Comparison of ENCODE assay signal across 19 cellular contexts in the genomic region with DNA sequence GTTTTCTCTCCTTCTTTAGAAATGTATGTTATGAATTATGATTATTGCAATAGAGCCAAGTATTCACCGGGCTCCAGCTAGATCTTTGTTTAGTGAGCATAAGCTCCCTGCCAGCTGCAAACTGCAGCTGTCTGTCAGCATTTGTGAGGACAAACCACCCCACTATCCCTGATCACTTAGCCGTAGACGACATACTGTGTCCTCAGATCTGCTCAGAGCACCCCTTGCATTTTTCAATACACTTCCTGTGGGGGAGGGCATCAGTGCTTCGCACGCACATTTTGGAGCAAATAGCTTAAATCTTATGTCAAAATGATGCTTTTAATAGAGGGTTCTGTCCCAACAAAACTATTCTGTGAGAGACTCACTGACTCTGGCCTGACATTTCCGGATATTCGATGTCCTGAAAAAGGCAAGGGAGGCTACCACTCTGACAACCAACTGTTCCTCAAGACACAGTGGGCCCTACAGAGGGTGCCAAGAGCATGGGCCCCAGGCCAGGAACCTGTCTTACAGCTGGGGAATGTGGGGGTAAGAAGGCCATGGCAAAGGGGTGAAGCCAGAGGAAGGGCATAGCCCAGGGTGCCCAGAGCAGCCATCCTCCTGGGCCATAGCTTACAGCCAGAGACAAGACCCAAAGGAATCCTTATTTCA.
A peak's percentile ranks its signal among the peaks of the same experiment; 100 is the strongest.
DNase-seq lines count a peak whose midpoint lies in the region; ATAC-seq, FAIRE-seq and TF ChIP-seq lines count a peak whose summit lies in the region.
"Had no signal": no experiment of that assay in that cellular context is flagged by ENCODE, and none has a peak within 500 bp of the region (broad histone marks: within the 10 kb centered on the region; RNA-seq: fewer than 3 reads in every experiment).

No MANE protein-coding gene starts in this region.

- H3K4me2 ChIP-seq in IMR-90 (ENCODE audit: low read depth, low read length) = no peak overlapping the region; the same call in 1 of the 2 replicates

- peak overlapping the region; percentile 65 for H2AFZ ChIP-seq in IMR-90 (replicated peaks; ENCODE audit: low read length, poor library complexity)

- H3K56ac ChIP-seq in IMR-90 (ENCODE audit: extremely low read depth, insufficient read depth, low read length) = no peak overlapping the region; the same call in 1 of the 2 replicates

- H3K79me1 ChIP-seq in IMR-90 (ENCODE audit: low read depth in 1 of 2, low read length in 2 of 2) = no peaks in the 10 kb centered on the region

- H3K14ac ChIP-seq in IMR-90 (replicated peaks; ENCODE audit: low read depth, low read length) = peak overlapping the region; percentile 82; the same call in 1 of the 2 replicates

- FAIRE-seq in kidney (lab: Jason Lieb, UNC) = no peak
- FAIRE-seq: astrocyte, GM12891 had no signal

- H3K36me3 ChIP-seq in IMR-90 (ENCODE audit: control insufficient read depth, insufficient read depth, low read length) = no peaks in the 10 kb centered on the region
- no peaks in the 10 kb centered on the region for H3K36me3 ChIP-seq in kidney (ENCODE audit: control insufficient read depth in 1 of 2, insufficient read depth in 2 of 2, low read length in 2 of 2)
- H3K36me3 ChIP-seq in skeletal muscle tissue (ENCODE audit: control insufficient read depth in 3 of 3, insufficient read depth in 3 of 3, low read length in 3 of 3) = no peaks in the 10 kb centered on the region
- peaks cover 12% of the 10 kb centered on the region for H3K36me3 ChIP-seq in effector memory CD4-positive, alpha-beta T cell (ENCODE audit: control insufficient read depth, insufficient read depth, low read length)
- no peaks in the 10 kb centered on the region for H3K36me3 ChIP-seq in thyroid gland
- H3K36me3 ChIP-seq: prostate gland, SJSA1 had no signal

- peak overlapping the region; percentile 74 for H3K4ac ChIP-seq in IMR-90 (ENCODE audit: low read depth, low read length)

- H3K4me1 ChIP-seq in IMR-90 (ENCODE audit: control insufficient read depth, insufficient read depth, low read length) (peaks cover 10% of the 10 kb centered on the region), kidney (ENCODE audit: control insufficient read depth in 1 of 2, insufficient read depth in 1 of 2, low read depth in 1 of 2, low read length in 2 of 2) (no peaks in the 10 kb centered on the region), skeletal muscle tissue (ENCODE audit: control insufficient read depth in 3 of 3, insufficient read depth in 3 of 3, low read length in 3 of 3) (peaks cover 0 to 11% (median 0%) of the 10 kb centered on the region in 3 donors), thyroid gland (peaks cover 0 to 4% of the 10 kb centered on the region in 2 donors)
- no peaks in the 10 kb centered on the region for H3K4me1 ChIP-seq in effector memory CD4-positive, alpha-beta T cell (ENCODE audit: control insufficient read depth, insufficient read depth, low read length, poor library complexity, severe bottlenecking)
- H3K4me1 ChIP-seq: prostate gland had no signal

- H3K9ac ChIP-seq in IMR-90 (ENCODE audit: low read depth, low read length) (no peak overlapping the region), kidney (ENCODE audit: low read length in 2 of 2) (no peak overlapping the region), skeletal muscle tissue (ENCODE audit: low read depth in 1 of 3, low read length in 3 of 3) (no peak overlapping the region)

- peak; percentile 24 for DNase-seq in IMR-90
- DNase-seq in brain pericyte (ENCODE audit: low read depth, low spot score) = peak; percentile 15
- peak; percentile 54 for DNase-seq in kidney
- no peak for DNase-seq in GM10266 (ENCODE audit: extremely low spot score)
- DNase-seq in effector memory CD4-positive, alpha-beta T cell = no peak
- no peak for DNase-seq in thyroid gland
- no peak for DNase-seq in NCI-H146 (lab: John Stamatoyannopoulos, UW)
- DNase-seq: activated T-cell treated with anti-CD3 and anti-CD28 coated beads, Interleukin-2, amount 50 U/mL, for 1 hour; endodermal cell; GOT3; mesendoderm; NCI-H2081; stimulated activated CD4-positive, alpha-beta T cell treated with anti-CD3 and anti-CD28 coated beads, Interleukin-4, amount 100 ng/mL, for 24 hours; stimulated activated naive CD4-positive, alpha-beta T cell treated with Interleukin-2 at 50 U/mL for 16 hours had no signal

- POLR2A ChIA-PET in IMR-90 (lab: Charles Lee; ENCODE audit: unreplicated experiment) = no interaction called here

- H3K9me3 ChIP-seq in IMR-90 (ENCODE audit: control insufficient read depth, insufficient read depth, low read length) (no peaks in the 10 kb centered on the region), kidney (ENCODE audit: control insufficient read depth in 1 of 2, low read length in 2 of 2) (no peaks in the 10 kb centered on the region), skeletal muscle tissue (ENCODE audit: control insufficient read depth in 3 of 3, low read length in 3 of 3) (no peaks in the 10 kb centered on the region), thyroid gland (no peaks in the 10 kb centered on the region)
- no peaks in the 10 kb centered on the region for H3K9me3 ChIP-seq in effector memory CD4-positive, alpha-beta T cell (ENCODE audit: control insufficient read depth, low read length)
- H3K9me3 ChIP-seq: prostate gland, SJSA1 had no signal

- no peak for ATAC-seq in IMR-90 (ENCODE audit: low read depth)

- in situ Hi-C loops in IMR-90 (cut with MboI; ENCODE audit: low sequenced_read_pairs) = no loop called here

- H3K18ac ChIP-seq in IMR-90 (ENCODE audit: low read depth, low read length) = peak overlapping the region; percentile 25

- H4K5ac ChIP-seq in IMR-90 (ENCODE audit: low read depth, low read length) = peak overlapping the region; percentile 33; the same call in 1 of the 2 replicates

- peak overlapping the region; percentile 13; the same call in 1 of the 2 replicates for H3K27ac ChIP-seq in IMR-90 (ENCODE audit: insufficient read depth, low read length)
- H3K27ac ChIP-seq in kidney (ENCODE audit: low read depth in 2 of 2, low read length in 2 of 2) = peak overlapping the region; percentile 23 to 73
- peak overlapping the region; percentile 32 for H3K27ac ChIP-seq in skeletal muscle tissue (ENCODE audit: low read depth, low read length)
- H3K27ac ChIP-seq in effector memory CD4-positive, alpha-beta T cell (ENCODE audit: insufficient read depth, low read length, poor library complexity, severe bottlenecking) = no peak overlapping the region
- peak overlapping the region in 1 of 3 donors; percentile 3 for H3K27ac ChIP-seq in thyroid gland
- H3K27ac ChIP-seq: prostate gland, SJSA1 had no signal

- no peak overlapping the region for H3K4me3 ChIP-seq in IMR-90 (ENCODE audit: insufficient read depth, low read depth, low read length)
- no peak overlapping the region for H3K4me3 ChIP-seq in kidney (ENCODE audit: low read length in 2 of 2)
- H3K4me3 ChIP-seq in skeletal muscle tissue (ENCODE audit: low read length in 3 of 3) = no peak overlapping the region
- H3K4me3 ChIP-seq in effector memory CD4-positive, alpha-beta T cell (ENCODE audit: insufficient read depth, low read depth, low read length, poor library complexity, severe bottlenecking) = no peak overlapping the region
- no peak overlapping the region for H3K4me3 ChIP-seq in thyroid gland (replicated peaks in 1 of 3)
- H3K4me3 ChIP-seq: prostate gland, SJSA1 had no signal

- H3K27me3 ChIP-seq in IMR-90 (ENCODE audit: control insufficient read depth, insufficient read depth, low read length) (no peaks in the 10 kb centered on the region), skeletal muscle tissue (ENCODE audit: control insufficient read depth in 3 of 3, insufficient read depth in 3 of 3, low read length in 3 of 3) (no peaks in the 10 kb centered on the region), thyroid gland (no peaks in the 10 kb centered on the region)
- no peaks in the 10 kb centered on the region for H3K27me3 ChIP-seq in effector memory CD4-positive, alpha-beta T cell (replicated peaks; ENCODE audit: control insufficient read depth, insufficient read depth, low read length, poor library complexity, severe bottlenecking)
- H3K27me3 ChIP-seq: SJSA1 had no signal

- H2BK20ac ChIP-seq in IMR-90 (ENCODE audit: low read depth, low read length) = peak overlapping the region; percentile 16

- TF ChIP-seq CTCF in IMR-90 (conservative IDR thresholded peaks at IDR 0.05; ENCODE audit: low read depth, low read length) (no peak), kidney (IDR thresholded peaks at IDR 0.05; ENCODE audit: borderline replicate concordance, extremely low read depth, insufficient read depth) (no peak), GM10266 (IDR thresholded peaks at IDR 0.05; ENCODE audit: control insufficient read depth, insufficient read depth, low read depth, missing control alignments) (no peak), thyroid gland (IDR thresholded peaks at IDR 0.05) (no peak)

- WGBS in IMR-90 (ENCODE audit: extremely low coverage in 2 of 2, insufficient read length in 1 of 2), 2 experiments = no CpG with 5 or more reads among the region's 7 CpGs
- 71 to 80% methylated on average over 7 of the region's 7 CpGs for WGBS in thyroid gland, 2 donors

- peak overlapping the region; percentile 55 to 62; a peak in 3 of 4 replicates for H4K8ac ChIP-seq in IMR-90 (ENCODE audit: low read depth in 2 of 2, low read length in 2 of 2)

- no TSS peak for BruUV-seq in IMR-90 (replicated peaks; lab: Mats Ljungman, UMichigan)

- H4K91ac ChIP-seq in IMR-90 (ENCODE audit: insufficient read depth, low read depth, low read length) = peak overlapping the region; percentile 70

- dilution Hi-C loops in IMR-90 (cut with HindIII; ENCODE audit: low sequenced_read_pairs, unreplicated experiment) = no loop called here

- H2AK5ac ChIP-seq in IMR-90 (ENCODE audit: low read depth, low read length) = peak overlapping the region; percentile 77

- no peak overlapping the region for H2AK9ac ChIP-seq in IMR-90 (replicated peaks; ENCODE audit: low read depth, low read length, poor library complexity)

- H3K23ac ChIP-seq in IMR-90 (ENCODE audit: low read depth, low read length) = peak overlapping the region; percentile 62

- H2BK120ac ChIP-seq in IMR-90 (ENCODE audit: low read depth, low read length) = peak overlapping the region; percentile 82

- TF ChIP-seq POLR2A in IMR-90 (IDR thresholded peaks at IDR 0.05; ENCODE audit: low read depth, low read length) (no peak), thyroid gland (IDR thresholded peaks at IDR 0.05) (no peak)

- H4K20me1 ChIP-seq in IMR-90 (ENCODE audit: insufficient read depth, low read length) = no peaks in the 10 kb centered on the region

- H2BK5ac ChIP-seq in IMR-90 (ENCODE audit: low read depth, low read length, poor library complexity, severe bottlenecking) = peak overlapping the region; percentile 4

- CTCF ChIA-PET in IMR-90 (lab: Yijun Ruan, JAX) = interaction anchor here (0.7 to 0.8 kb wide), 2 partner anchors 9 to 215 kb away, joined by 3 to 4 read pairs; no protein-coding TSS in a partner anchor

- TF ChIP-seq RAD21 in IMR-90 (IDR thresholded peaks at IDR 0.05; ENCODE audit: low read length) = no peak

- intact Hi-C loops in IMR-90 (cut with micrococcal nuclease) (loop anchor here (2.0 kb wide), 1 partner anchor 54 kb away; no protein-coding TSS in a partner anchor), kidney (cut with DNase I) (no loop called here), thyroid gland (cut with DNase I) (no loop called here)

- peaks cover 2% of the 10 kb centered on the region for H3K9me1 ChIP-seq in IMR-90 (ENCODE audit: insufficient read depth, low read length)

- peak overlapping the region; percentile 22; the same call in 2 of the 3 replicates for H2BK15ac ChIP-seq in IMR-90 (ENCODE audit: low read depth, low read length)

TF ChIP-seq in IMR-90, 13 proteins besides CTCF, POLR2A, EP300 and RAD21 (continues in another document):
- TF ChIP-seq CHD1 (IDR thresholded peaks at IDR 0.05; ENCODE audit: low read depth, low read length) = no peak

Comparison
In these comparisons a context has a peak if more than half of its experiments do, and no peak if none do; other contexts are left out.
1. DNase-seq: peak in IMR-90 (single experiment), brain pericyte (single experiment) and kidney (single experiment); none in GM10266 (single experiment), effector memory CD4-positive, alpha-beta T cell (0 of 3), thyroid gland (0 of 2) and NCI-H146 (single experiment).